ENCODE assay signal across 8 cellular contexts in genomic region chr16:58499615-58500328, GRCh38. TPM values are rescaled to one million over a fixed set of nuclear protein-coding genes. Genes with fewer than 3 reads are reported as not detected.
A peak's percentile ranks its signal among the peaks of the same experiment; 100 is the strongest.
DNase-seq lines count a peak whose midpoint lies in the region; ATAC-seq and TF ChIP-seq lines count a peak whose summit lies in the region.

A gene with protein sequence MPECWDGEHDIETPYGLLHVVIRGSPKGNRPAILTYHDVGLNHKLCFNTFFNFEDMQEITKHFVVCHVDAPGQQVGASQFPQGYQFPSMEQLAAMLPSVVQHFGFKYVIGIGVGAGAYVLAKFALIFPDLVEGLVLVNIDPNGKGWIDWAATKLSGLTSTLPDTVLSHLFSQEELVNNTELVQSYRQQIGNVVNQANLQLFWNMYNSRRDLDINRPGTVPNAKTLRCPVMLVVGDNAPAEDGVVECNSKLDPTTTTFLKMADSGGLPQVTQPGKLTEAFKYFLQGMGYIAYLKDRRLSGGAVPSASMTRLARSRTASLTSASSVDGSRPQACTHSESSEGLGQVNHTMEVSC (plus strand): TSS chr16:58500143. CDS start chr16:58500249, 106 bp downstream.

- 42 to 45% methylated on average over 10 to 13 of the region's 23 CpGs for WGBS in thyroid gland, 2 donors

- H3K9me3 ChIP-seq in thyroid gland = no peaks in the 10 kb centered on the region

- no peaks in the 10 kb centered on the region for H3K36me3 ChIP-seq in thyroid gland

- DNase-seq in activated CD4-positive, alpha-beta T cell treated with anti-CD3 and anti-CD28 coated beads for 48 hours = peak; percentile 67
- DNase-seq in activated CD4-positive, alpha-beta T cell treated with anti-CD3 and anti-CD28 coated beads for 4 hours = no peak
- peak; percentile 57 for DNase-seq in NCI-H526 treated with DMSO at 0.1 percent for 48 hours (lab: John Stamatoyannopoulos, UW)
- peak; percentile 22 for DNase-seq in amniotic stem cell (lab: John Stamatoyannopoulos, UW)
- DNase-seq in Right ventricle myocardium inferior (ENCODE audit: missing footprints) = no peak
- DNase-seq in omental fat pad (ENCODE audit: low spot score) = no peak
- DNase-seq in thyroid gland = no peak

- ATAC-seq in HG03060 (IDR thresholded peaks at IDR 0.05; ENCODE audit: low read depth, unreplicated experiment) (peak; percentile 48), Right ventricle myocardium inferior (peak; percentile 27), omental fat pad (ENCODE audit: low FRiP score) (peak; percentile 39)

- H3K4me3 ChIP-seq in thyroid gland (replicated peaks in 1 of 3) = peak within 1 kb of the TSS in 1 of 3 donors; percentile 23

- TF ChIP-seq CTCF in omental fat pad (IDR thresholded peaks at IDR 0.05) (no peak), thyroid gland (IDR thresholded peaks at IDR 0.05) (no peak)

- intact Hi-C loops in Right ventricle myocardium inferior (cut with DNase I) (no loop called here), thyroid gland (cut with DNase I) (no loop called here)

- H3K27me3 ChIP-seq in thyroid gland = no peaks in the 10 kb centered on the region

- peaks cover 5 to 13% of the 10 kb centered on the region in 2 donors for H3K4me1 ChIP-seq in thyroid gland

- no peak for TF ChIP-seq POLR2A in thyroid gland (IDR thresholded peaks at IDR 0.05)

- H3K27ac ChIP-seq in thyroid gland = no peak within 1 kb of the TSS

RNA-seq across cellular contexts. Expression of the gene that starts here (rescaled TPM):
- total RNA-seq in Right ventricle myocardium inferior (337 TPM), omental fat pad (10 to 100 TPM in 3 of 4 donors, 1 to 10 TPM in 1; 9.5 to 47.0 (median 21.3) TPM), thyroid gland (10 to 100 TPM in 2 of 4 donors, 1 to 10 TPM in 2; 3.3 to 12.9 (median 9.3) TPM)

Comparison
In these comparisons a context has a peak if more than half of its experiments do, and no peak if none do; other contexts are left out.
1. DNase-seq: peak in activated CD4-positive, alpha-beta T cell treated with anti-CD3 and anti-CD28 coated beads for 48 hours (single experiment), NCI-H526 treated with DMSO at 0.1 percent for 48 hours (single experiment) and amniotic stem cell (single experiment); none in activated CD4-positive, alpha-beta T cell treated with anti-CD3 and anti-CD28 coated beads for 4 hours (0 of 2), Right ventricle myocardium inferior (single experiment), omental fat pad (single experiment) and thyroid gland (0 of 2).
2. Peak in every context shown above with its lines, with median percentiles within 50 percentile points of each other: ATAC-seq.